22 cellular contexts compared by ENCODE assay signal in the genomic region with DNA sequence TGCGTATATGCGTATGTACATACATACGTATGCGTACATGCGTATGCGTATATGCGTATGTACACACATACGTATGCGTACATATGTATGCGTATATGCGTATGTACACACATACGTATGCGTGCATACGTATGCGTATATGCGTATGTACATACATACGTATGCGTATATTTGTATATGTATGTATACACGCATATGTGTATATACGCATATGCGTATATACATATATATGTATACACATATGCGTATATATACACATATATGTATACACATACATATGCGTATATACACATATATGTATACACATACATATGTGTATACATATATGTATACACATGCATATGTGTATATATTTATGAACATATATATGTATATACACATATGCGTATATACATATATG. TPM values are rescaled to one million over a fixed set of nuclear protein-coding genes. Genes with fewer than 3 reads are reported as not detected.
DNase-seq lines count a peak whose midpoint lies in the region; ATAC-seq, FAIRE-seq and TF ChIP-seq lines count a peak whose summit lies in the region.
"Had no signal": no experiment of that assay in that cellular context is flagged by ENCODE, and none has a peak within 500 bp of the region (broad histone marks: within the 10 kb centered on the region; RNA-seq: fewer than 3 reads in every experiment).

No MANE protein-coding gene starts in this region.

- peak overlapping the region; percentile 80 for H3K23ac ChIP-seq in trophoblast cell (ENCODE audit: low read length)

- H3K18ac ChIP-seq in trophoblast cell (ENCODE audit: low read length) = no peak overlapping the region

- H3K27me3 ChIP-seq in K562 (ENCODE audit: control insufficient read depth in 2 of 2, insufficient read depth in 2 of 2, low read length in 2 of 2) (no peaks in the 10 kb centered on the region), trophoblast cell (ENCODE audit: insufficient read depth, low read length) (no peaks in the 10 kb centered on the region), right lobe of liver (no peaks in the 10 kb centered on the region)

- no peak overlapping the region for H4K12ac ChIP-seq in trophoblast cell (ENCODE audit: low read depth, low read length)

- H3K79me2 ChIP-seq in K562 (ENCODE audit: control insufficient read depth, insufficient read depth, low read length) (no peaks in the 10 kb centered on the region), trophoblast cell (ENCODE audit: control insufficient read depth, insufficient read depth, low read length, poor library complexity) (no peaks in the 10 kb centered on the region)

- in situ Hi-C loops in K562 (cut with MboI) = no loop called here

- no peak overlapping the region for H3K4ac ChIP-seq in trophoblast cell (ENCODE audit: low read depth, low read length)

- no peaks in the 10 kb centered on the region for H3K79me1 ChIP-seq in trophoblast cell (ENCODE audit: low read length)

- H3K9me3 ChIP-seq in K562 (replicated peaks; ENCODE audit: control insufficient read depth, insufficient read depth, low read depth, low read length) = peaks cover 3% of the 10 kb centered on the region
- no peaks in the 10 kb centered on the region for H3K9me3 ChIP-seq in trophoblast cell (ENCODE audit: insufficient read depth, low read depth, low read length)
- no peaks in the 10 kb centered on the region for H3K9me3 ChIP-seq in right lobe of liver
- H3K9me3 ChIP-seq: BLaER1 treated with 17β-estradiol and CSF1 and Interleukin-3, amounts not matched to agents 10 nM and 100 nM; Caco-2 had no signal

- H2BK120ac ChIP-seq in trophoblast cell (ENCODE audit: insufficient read depth, low read length, poor library complexity) = no peak overlapping the region

- H4K8ac ChIP-seq in trophoblast cell (ENCODE audit: low read depth, low read length) = no peak overlapping the region

- no peaks in the 10 kb centered on the region for H3K4me1 ChIP-seq in K562 (replicated peaks in 1 of 2; ENCODE audit: control insufficient read depth in 2 of 2, insufficient read depth in 2 of 2, low read length in 2 of 2)
- H3K4me1 ChIP-seq in trophoblast cell (ENCODE audit: control insufficient read depth in 1 of 2, insufficient read depth in 2 of 2, low read length in 2 of 2) = peaks cover 0 to 2% of the 10 kb centered on the region in 2 experiments
- H3K4me1 ChIP-seq in right lobe of liver = peaks cover 0 to 6% (median 0%) of the 10 kb centered on the region in 4 donors

- H3K4me3 ChIP-seq in K562 = no peak overlapping the region
- no peak overlapping the region for H3K4me3 ChIP-seq in trophoblast cell (ENCODE audit: low read depth, low read length)
- no peak overlapping the region for H3K4me3 ChIP-seq in right lobe of liver
- H3K4me3 ChIP-seq: BLaER1 treated with 17β-estradiol and CSF1 and Interleukin-3, amounts not matched to agents 10 nM and 100 nM; GM12878 had no signal

- H3K9ac ChIP-seq in K562 (ENCODE audit: insufficient read depth in 1 of 2, low read depth in 2 of 2, low read length in 2 of 2) = no peak overlapping the region
- no peak overlapping the region for H3K9ac ChIP-seq in trophoblast cell (ENCODE audit: low read length)
- H3K9ac ChIP-seq: BLaER1 treated with 17β-estradiol and CSF1 and Interleukin-3, amounts not matched to agents 10 nM and 100 nM had no signal

- H3K4me2 ChIP-seq in K562 (ENCODE audit: insufficient read depth, low read length) = no peak overlapping the region
- no peak overlapping the region for H3K4me2 ChIP-seq in trophoblast cell (ENCODE audit: low read length)
- H3K4me2 ChIP-seq: BLaER1 treated with 17β-estradiol and CSF1 and Interleukin-3, amounts not matched to agents 10 nM and 100 nM had no signal

- no peak overlapping the region for H2BK12ac ChIP-seq in trophoblast cell (ENCODE audit: low read length)

- no peaks in the 10 kb centered on the region for H3K36me3 ChIP-seq in K562 (ENCODE audit: control insufficient read depth, insufficient read depth, low read length)
- no peaks in the 10 kb centered on the region for H3K36me3 ChIP-seq in trophoblast cell (ENCODE audit: control insufficient read depth in 1 of 2, insufficient read depth in 2 of 2, low read length in 2 of 2)
- H3K36me3 ChIP-seq in right lobe of liver = no peaks in the 10 kb centered on the region
- H3K36me3 ChIP-seq: BLaER1 treated with 17β-estradiol and CSF1 and Interleukin-3, amounts not matched to agents 10 nM and 100 nM had no signal

- DNase-seq in K562 (ENCODE audit: extremely low read depth in 1 of 4, low spot score in 3 of 4) = no peak
- no peak for DNase-seq in trophoblast cell
- DNase-seq in hypothalamus (lab: John Stamatoyannopoulos, UW) = no peak
- DNase-seq in NCI-H128 (lab: John Stamatoyannopoulos, UW; ENCODE audit: unreplicated experiment) = no peak
- no peak for DNase-seq in right lobe of liver
- DNase-seq: AML-193; Caco-2; Calu3; CD4-positive, alpha-beta T cell; CD8-positive, alpha-beta T cell; DMS79 treated with DMSO at 0.1 percent for 48 hours; GDM1 had no signal

- TF ChIP-seq POLR2A in K562 (conservative IDR thresholded peaks at IDR 0.05) (no peak), right lobe of liver (IDR thresholded peaks at IDR 0.05) (no peak)

- no peak overlapping the region for H2AK5ac ChIP-seq in trophoblast cell (ENCODE audit: low read length)

- WGBS in K562 (ENCODE audit: insufficient coverage, low coverage, missing lambda C conversion rate) = 90% methylated on average over 24 of the region's 24 CpGs
- WGBS in trophoblast cell (ENCODE audit: extremely low coverage, insufficient coverage, insufficient read length) = no CpG with 5 or more reads among the region's 24 CpGs
- 93% methylated on average over 24 of the region's 24 CpGs for WGBS in right lobe of liver (ENCODE audit: insufficient coverage, low coverage, low lambda C conversion rate, missing lambda C conversion rate)

- POLR2A ChIA-PET in K562 (lab: Yijun Ruan, JAX) = no interaction called here

- H2AFZ ChIP-seq in K562 (ENCODE audit: low read depth, low read length) (no peak overlapping the region), trophoblast cell (ENCODE audit: insufficient read depth, low read length, poor library complexity) (no peak overlapping the region)

- no TSS peak for BruUV-seq in K562 (replicated peaks; lab: Mats Ljungman, UMichigan)

- H3K14ac ChIP-seq in trophoblast cell (ENCODE audit: low read length) = no peak overlapping the region

- CTCF ChIA-PET in K562 (lab: Yijun Ruan, JAX; ENCODE audit: low intra/inter-chr PET ratio) = no interaction called here

- no peak for ATAC-seq in K562
- no peak for ATAC-seq in HG03469 (IDR thresholded peaks at IDR 0.05; ENCODE audit: unreplicated experiment)
- no peak for ATAC-seq in right lobe of liver
- ATAC-seq: CD8-positive, alpha-beta T cell; GM12878 had no signal

- no peak for TF ChIP-seq EP300 in K562 (IDR thresholded peaks at IDR 0.05; ENCODE audit: low read length)

- no peak for TF ChIP-seq RAD21 in K562 (CRISPR knock-in tag; conservative IDR thresholded peaks at IDR 0.05 in 1 of 2, IDR thresholded peaks at IDR 0.05 in 1 of 2)

- H2BK5ac ChIP-seq in trophoblast cell (ENCODE audit: low read depth, low read length, poor library complexity) = no peak overlapping the region

- H3K9me1 ChIP-seq in K562 (ENCODE audit: control insufficient read depth, insufficient read depth, low read length) = no peaks in the 10 kb centered on the region

- no peak for TF ChIP-seq CTCF in K562 (IDR thresholded peaks at IDR 0.05 in 2 of 3, conservative IDR thresholded peaks at IDR 0.05 in 1 of 3; ENCODE audit: insufficient read depth in 2 of 3, low read depth in 1 of 3, low read length in 3 of 3)
- no peak for TF ChIP-seq CTCF in right lobe of liver (IDR thresholded peaks at IDR 0.05)

- no peaks in the 10 kb centered on the region for H4K20me1 ChIP-seq in K562 (replicated peaks; ENCODE audit: control insufficient read depth, insufficient read depth, low read length)

- no peak overlapping the region for H4K91ac ChIP-seq in trophoblast cell (ENCODE audit: low read depth, low read length)

- intact Hi-C loops in K562 (cut with micrococcal nuclease) = no loop called here
- intact Hi-C loops in right lobe of liver (cut with DNase I) = no loop called here

- FAIRE-seq in A204.1 (lab: Jason Lieb, UNC) (peak; percentile 76), G401.6 (lab: Jason Lieb, UNC) (peak; percentile 51), K562 (lab: Jason Lieb, UNC) (no peak)
- FAIRE-seq: D721Med, GM12878, GM18507 had no signal

- H3K27ac ChIP-seq in K562 (ENCODE audit: extremely low read depth, low read depth, low read length) (no peak overlapping the region), trophoblast cell (ENCODE audit: low read depth, low read length) (no peak overlapping the region), right lobe of liver (no peak overlapping the region)
- H3K27ac ChIP-seq: 22Rv1; BLaER1 treated with 17β-estradiol and CSF1 and Interleukin-3, amounts not matched to agents 10 nM and 100 nM; C4-2B had no signal

TF ChIP-seq in K562, 482 proteins besides CTCF, POLR2A, EP300 and RAD21 (continues in another document):
- no peak for TF ChIP-seq NCOA6 (IDR thresholded peaks at IDR 0.05)
- peak; percentile 68; the same call in 1 of the 2 replicates for TF ChIP-seq GABPB2 (CRISPR knock-in tag; conservative IDR thresholded peaks at IDR 0.05)
- no peak for TF ChIP-seq HDAC2 (IDR thresholded peaks at IDR 0.05)
- TF ChIP-seq GTF2E2 (tag; IDR thresholded peaks at IDR 0.05) = no peak

RNA-seq across cellular contexts. Expression of a gene that starts 12.1 kb away (rescaled TPM):
- not detected in 2 replicates for total RNA-seq in K562 (2011; cell fraction: chromatin; rRNA removed; ENCODE audit: low replicate concordance)
- not detected in 2 replicates for total RNA-seq in K562 (2011; cell fraction: nucleolus; rRNA removed)
- not detected in 2 replicates for total RNA-seq in K562 (2011; cell fraction: nucleoplasm; rRNA removed)
- total RNA-seq in K562 (2014; rRNA removed) = not detected in 2 replicates
- not detected in 2 replicates for total RNA-seq in K562 (2014; rRNA removed; fragmentation: Illumina TruSeq; extraction: Trizol)
- total RNA-seq in K562 (2015; rRNA removed; fragmentation: Illumina TruSeq; extraction: Trizol) = 0.04 TPM in 1 of 2 replicates, not detected in the other
- 0.07 TPM in 2 replicates for total RNA-seq in K562 (2021)
- polyA plus RNA-seq in K562 (2011; rRNA removed) = not detected in 2 replicates
- polyA plus RNA-seq in K562 (2011; cell fraction: cytosol; rRNA removed) = not detected in 2 replicates
- not detected in 2 replicates for polyA plus RNA-seq in K562 (2011; cell fraction: nucleus; rRNA removed)
- not detected in 2 replicates for polyA plus RNA-seq in K562 (2012)
- not detected in 2 replicates for polyA plus RNA-seq in K562 (2014; fragmentation: Illumina TruSeq; extraction: Trizol)
- polyA plus RNA-seq in K562 (2014; fragmentation: Nextera tagmentation; extraction: Ambion mirVana) = not detected
- polyA plus RNA-seq in K562 (2014; rRNA removed) = not detected in 2 replicates
- not detected in 2 replicates for polyA minus RNA-seq in K562 (2011; rRNA and poly(A)+ RNA removed)
- polyA minus RNA-seq in K562 (2011; cell fraction: cytosol; rRNA and poly(A)+ RNA removed) = not detected in 2 replicates
- not detected in 2 replicates for polyA minus RNA-seq in K562 (2011; cell fraction: nucleus; rRNA and poly(A)+ RNA removed)
- polyA plus RNA-seq in trophoblast cell (2013) = 3.0 and 3.3 TPM in 2 replicates
- total RNA-seq in right lobe of liver = 1 to 10 TPM; 1.8 to 5.3 (median 2.9) TPM
- total RNA-seq: A172 had no signal
